ENCODE assay signal across 8 cellular contexts in genomic region chr15:90648137-90649070, GRCh38.
A peak's percentile ranks its signal among the peaks of the same experiment; 100 is the strongest.
DNase-seq lines count a peak whose midpoint lies in the region; ATAC-seq and TF ChIP-seq lines count a peak whose summit lies in the region.

No MANE protein-coding gene starts in this region.

- H3K9me3 Mint-ChIP-seq in activated CD8-positive, alpha-beta T cell treated with anti-CD3 and anti-CD28 coated beads, Interleukin-2, amount 10 ng/mL, durations not matched to agents 7 days and 5 days (ENCODE audit: insufficient read depth) = no peaks in the 10 kb centered on the region
- H3K9me3 Mint-ChIP-seq in endodermal cell = peaks cover 2% of the 10 kb centered on the region

- no peaks in the 10 kb centered on the region for H3K27me3 ChIP-seq in endodermal cell (ENCODE audit: control insufficient read depth, insufficient read depth, low read length, poor library complexity, severe bottlenecking)

- H3K4me3 Mint-ChIP-seq in activated CD8-positive, alpha-beta T cell treated with anti-CD3 and anti-CD28 coated beads, Interleukin-2, amount 10 ng/mL, durations not matched to agents 7 days and 5 days = peak overlapping the region; percentile 64
- no peak overlapping the region for H3K4me3 Mint-ChIP-seq in endodermal cell

- no peaks in the 10 kb centered on the region for H3K9me3 ChIP-seq in endodermal cell (ENCODE audit: control insufficient read depth, low read length)

- H3K27ac Mint-ChIP-seq in activated CD8-positive, alpha-beta T cell treated with anti-CD3 and anti-CD28 coated beads, Interleukin-2, amount 10 ng/mL, durations not matched to agents 7 days and 5 days = peak overlapping the region; percentile 99
- no peak overlapping the region for H3K27ac Mint-ChIP-seq in endodermal cell

- no peaks in the 10 kb centered on the region for H3K4me1 ChIP-seq in endodermal cell (ENCODE audit: control insufficient read depth, insufficient read depth, low read length)

- H3K4me3 ChIP-seq in GM12875 (ENCODE audit: low read depth, low read length) (no peak overlapping the region), endodermal cell (ENCODE audit: low read length) (no peak overlapping the region)

- ATAC-seq in HG03280 (IDR thresholded peaks at IDR 0.05; ENCODE audit: unreplicated experiment) = peak; percentile 55
- ATAC-seq in activated CD8-positive, alpha-beta T cell treated with anti-CD3 and anti-CD28 coated beads, Interleukin-2, amount 10 ng/mL, durations not matched to agents 7 days and 5 days = peak; percentile 80

- peaks cover 23% of the 10 kb centered on the region for H3K36me3 Mint-ChIP-seq in activated CD8-positive, alpha-beta T cell treated with anti-CD3 and anti-CD28 coated beads, Interleukin-2, amount 10 ng/mL, durations not matched to agents 7 days and 5 days (ENCODE audit: low read depth)
- peaks cover 9% of the 10 kb centered on the region for H3K36me3 Mint-ChIP-seq in endodermal cell (ENCODE audit: low read depth)

- DNase-seq in 8988T (peak; percentile 45), NCI-H82 (lab: John Stamatoyannopoulos, UW) (peak; percentile 87), endodermal cell (peak; percentile 82), midbrain (lab: John Stamatoyannopoulos, UW) (peak; percentile 62)
- DNase-seq in activated CD8-positive, alpha-beta T cell treated with anti-CD3 and anti-CD28 coated beads, Interleukin-2, amount 10 ng/mL, durations not matched to agents 7 days and 5 days = peak; percentile 89
- DNase-seq in stimulated activated naive CD4-positive, alpha-beta T cell (lab: John Stamatoyannopoulos, UW) = peak; percentile 17 to 71 (median 46)

- H3K9ac ChIP-seq in endodermal cell (ENCODE audit: extremely low read depth, low read length, poor library complexity, severe bottlenecking) = no peak overlapping the region

- H3K36me3 ChIP-seq in endodermal cell (ENCODE audit: control insufficient read depth, insufficient read depth, low read length) = peaks cover under 1% of the 10 kb centered on the region

- peaks cover 51% of the 10 kb centered on the region for H3K4me1 Mint-ChIP-seq in activated CD8-positive, alpha-beta T cell treated with anti-CD3 and anti-CD28 coated beads, Interleukin-2, amount 10 ng/mL, durations not matched to agents 7 days and 5 days (ENCODE audit: low read depth)
- H3K4me1 Mint-ChIP-seq in endodermal cell = peaks cover 6% of the 10 kb centered on the region

- no peak overlapping the region for H3K27ac ChIP-seq in endodermal cell (ENCODE audit: low read depth, low read length)

- POLR2A ChIA-PET in activated CD8-positive, alpha-beta T cell treated with anti-CD3 and anti-CD28 coated beads, Interleukin-2, amount 10 ng/mL, durations not matched to agents 7 days and 5 days (lab: Charles Lee) = interaction anchor here (0.5 to 3.2 kb wide), 9 partner anchors 12 to 253 kb away, joined by 3 to 24 read pairs (median 3); partner anchors contain the start of gene BLM

- 80 to 84% methylated on average over 12 to 14 of the region's 14 CpGs for WGBS in endodermal cell (ENCODE audit: insufficient coverage in 1 of 2, insufficient read length in 1 of 2), 2 experiments

- TF ChIP-seq CTCF in GM12875 (IDR thresholded peaks at IDR 0.05; ENCODE audit: borderline replicate concordance, insufficient read depth, low read depth, low read length) (peak; percentile 71), endodermal cell (conservative IDR thresholded peaks at IDR 0.05) (peak; percentile 97)

- CTCF ChIA-PET in activated CD8-positive, alpha-beta T cell treated with anti-CD3 and anti-CD28 coated beads, Interleukin-2, amount 10 ng/mL, durations not matched to agents 7 days and 5 days (lab: Charles Lee) = interaction anchor here (0.6 to 3.4 kb wide), 28 partner anchors 10 to 284 kb away, joined by 3 to 28 read pairs (median 4); partner anchors contain the start of genes BLM and HDDC3

- H3K27me3 Mint-ChIP-seq in activated CD8-positive, alpha-beta T cell treated with anti-CD3 and anti-CD28 coated beads, Interleukin-2, amount 10 ng/mL, durations not matched to agents 7 days and 5 days (ENCODE audit: low read depth) = no peaks in the 10 kb centered on the region
- no peaks in the 10 kb centered on the region for H3K27me3 Mint-ChIP-seq in endodermal cell (ENCODE audit: insufficient read depth)
